Comparison of ENCODE assay signal across 8 cellular contexts in genomic region chr16:56189990-56190902, GRCh38. TPM values are rescaled to one million over a fixed set of nuclear protein-coding genes. Genes with fewer than 3 reads are reported as not detected.
DNase-seq lines count a peak whose midpoint lies in the region; ATAC-seq and TF ChIP-seq lines count a peak whose summit lies in the region.

No MANE protein-coding gene starts in this region.

- no peak for TF ChIP-seq POLR2A in uterus (IDR thresholded peaks at IDR 0.05)

- H3K4me3 ChIP-seq in coronary artery (peak overlapping the region; percentile 89), uterus (peak overlapping the region; percentile 62 to 85)

- H3K4me3 Mint-ChIP-seq in activated T-cell treated with anti-CD3 and anti-CD28 coated beads, Interleukin-2, amount 50 U/mL, for 4 hours, result peak overlapping the region; percentile 71

- peak; percentile 1 to 2 for ATAC-seq in activated T-cell treated with anti-CD3 and anti-CD28 coated beads, Interleukin-2, amount 50 U/mL, for 4 hours
- ATAC-seq in HG03521 (IDR thresholded peaks at IDR 0.05; ENCODE audit: unreplicated experiment), result no peak

- intact Hi-C loops in uterus (cut with DNase I; ENCODE audit: low total_unique reads), result no loop called here

- H3K27me3 Mint-ChIP-seq in activated T-cell treated with anti-CD3 and anti-CD28 coated beads, Interleukin-2, amount 50 U/mL, for 4 hours (ENCODE audit: low read depth), result peaks cover 47% of the 10 kb centered on the region

- peaks cover 0 to 10% of the 10 kb centered on the region in 2 donors for H3K4me1 ChIP-seq in uterus

- peak overlapping the region; percentile 81 to 90 for H3K27ac ChIP-seq in coronary artery
- H3K27ac ChIP-seq in uterus, result peak overlapping the region; percentile 90 to 93

- TF ChIP-seq CTCF in coronary artery (IDR thresholded peaks at IDR 0.05) (no peak), uterus (IDR thresholded peaks at IDR 0.05) (no peak)

- no peaks in the 10 kb centered on the region for H3K9me3 Mint-ChIP-seq in activated T-cell treated with anti-CD3 and anti-CD28 coated beads, Interleukin-2, amount 50 U/mL, for 4 hours

- DNase-seq in activated T-cell treated with anti-CD3 and anti-CD28 coated beads, Interleukin-2, amount 50 U/mL, for 4 hours, result no peak
- DNase-seq in activated T-cell treated with anti-CD3 and anti-CD28 coated beads, Interleukin-2, amount 50 U/mL, for 1 hour, result no peak
- DNase-seq in coronary artery (ENCODE audit: low spot score), result no peak
- peak; percentile 37 for DNase-seq in midbrain (lab: John Stamatoyannopoulos, UW)
- DNase-seq in uterus, result peak in 1 of 2 donors; percentile 22
- DNase-seq in NCI-H1436 treated with DMSO at 0.1 percent for 48 hours (lab: John Stamatoyannopoulos, UW), result no peak
- DNase-seq in NCI-H187 treated with DMSO at 0.1 percent for 48 hours (lab: John Stamatoyannopoulos, UW), result no peak

- peaks cover 31% of the 10 kb centered on the region for H3K4me1 Mint-ChIP-seq in activated T-cell treated with anti-CD3 and anti-CD28 coated beads, Interleukin-2, amount 50 U/mL, for 4 hours (ENCODE audit: low read depth)

- no peaks in the 10 kb centered on the region for H3K36me3 Mint-ChIP-seq in activated T-cell treated with anti-CD3 and anti-CD28 coated beads, Interleukin-2, amount 50 U/mL, for 4 hours (ENCODE audit: insufficient read depth)

- no peaks in the 10 kb centered on the region for H3K27me3 ChIP-seq in uterus

- H3K9me3 ChIP-seq in uterus, result no peaks in the 10 kb centered on the region

- no peaks in the 10 kb centered on the region for H3K36me3 ChIP-seq in uterus

RNA-seq across cellular contexts. Expression of gene GNAO1, which starts 1.0 kb away (rescaled TPM):
- 1 to 10 TPM; 1.3 to 2.5 (median 2.1) TPM for total RNA-seq in activated T-cell treated with anti-CD3 and anti-CD28 coated beads, Interleukin-2, amount 50 U/mL, for 4 hours
- total RNA-seq in uterus, result 1 to 10 TPM in 2 of 4 donors, under 1 TPM in 1, not detected in 1; 0.26 to 7.2 (median 1.6) TPM
